25 cellular contexts compared by ENCODE assay signal in the genomic region with DNA sequence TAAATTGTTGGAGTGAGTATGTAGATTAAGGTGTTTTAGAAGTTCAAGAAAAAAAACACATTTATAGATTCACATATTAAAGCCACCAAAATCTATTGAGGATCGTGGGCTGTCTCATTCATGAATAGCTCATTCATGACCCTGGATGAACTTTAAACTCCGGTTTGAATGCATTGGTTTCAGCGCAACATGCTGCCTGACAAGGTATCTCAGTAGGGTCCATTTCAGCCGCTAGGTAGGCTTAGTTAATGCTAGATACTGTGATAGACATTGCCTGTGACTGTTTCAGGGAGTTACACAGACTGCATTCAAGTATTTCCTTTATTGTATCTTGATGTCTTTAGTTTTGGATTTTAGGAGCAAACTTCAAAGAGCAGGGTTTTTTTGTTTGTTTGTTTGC.
"Had no signal": no experiment of that assay in that cellular context is flagged by ENCODE, and none has a peak within 500 bp of the region (broad histone marks: within the 10 kb centered on the region; RNA-seq: fewer than 3 reads in every experiment).

No MANE protein-coding gene starts in this region.

- H3K27ac ChIP-seq: epithelial cell of prostate, esophagus squamous epithelium, gastrocnemius medialis, heart right ventricle, left lung, lower lobe of right lung had no signal

- DNase-seq: cortex of kidney; effector CD8-positive, alpha-beta T cell; effector memory CD8-positive, alpha-beta T cell; endodermal cell; erythroblast; esophagus squamous epithelium; foreskin fibroblast; foreskin melanocyte; gastrocnemius medialis; glutamatergic neuron; head of caudate nucleus; heart right ventricle; hippocampal formation; left cardiac atrium; left lung; left ventricle myocardium superior; lower lobe of right lung; mesenchymal stem cell; mucosa of descending colon; naive B cell; naive thymus-derived CD8-positive, alpha-beta T cell had no signal

- H3K9me3 ChIP-seq: esophagus squamous epithelium, gastrocnemius medialis, heart right ventricle, left lung, lower lobe of right lung, mucosa of descending colon had no signal

- H3K36me3 ChIP-seq: esophagus squamous epithelium, gastrocnemius medialis, heart right ventricle, left lung, lower lobe of right lung had no signal

- H3K27me3 ChIP-seq: gastrocnemius medialis, heart right ventricle, left lung had no signal

- FAIRE-seq: endometrium, keratinocyte had no signal

- H3K4me3 ChIP-seq: esophagus squamous epithelium, gastrocnemius medialis, heart right ventricle, left lung, lower lobe of right lung, mucosa of descending colon had no signal

- ATAC-seq: effector memory CD8-positive, alpha-beta T cell; esophagus mucosa; gastrocnemius medialis; heart right ventricle; left cardiac atrium; left lung; left ventricle myocardium superior; lower lobe of right lung; mucosa of descending colon; naive thymus-derived CD8-positive, alpha-beta T cell had no signal

- H3K4me1 ChIP-seq: esophagus squamous epithelium, gastrocnemius medialis, heart right ventricle, left lung, lower lobe of right lung had no signal
